ENCODE assay signal across 8 cellular contexts in genomic region chr3:68893600-68894239, GRCh38. TPM values are rescaled to one million over a fixed set of nuclear protein-coding genes. Genes with fewer than 3 reads are reported as not detected.
DNase-seq lines count a peak whose midpoint lies in the region; ATAC-seq and TF ChIP-seq lines count a peak whose summit lies in the region.

No MANE protein-coding gene starts in this region.

- DNase-seq in EL = peak; percentile 39
- DNase-seq in Kasumi-1 (lab: John Stamatoyannopoulos, UW) = peak; percentile 37 to 61
- peak; percentile 29 for DNase-seq in astrocyte of the cerebellum (ENCODE audit: low read depth)
- no peak for DNase-seq in left lung
- DNase-seq in activated CD4-positive, CD25-positive, alpha-beta regulatory T cell (lab: John Stamatoyannopoulos, UW) = no peak

- H3K27ac ChIP-seq in left lung = no peak overlapping the region

- no peaks in the 10 kb centered on the region for H3K9me3 ChIP-seq in left lung

- no peaks in the 10 kb centered on the region for H3K27me3 ChIP-seq in left lung

- in situ Hi-C loops in astrocyte of the cerebellum (cut with HindIII; ENCODE audit: low sequenced_read_pairs) = no loop called here

- no peaks in the 10 kb centered on the region for H3K4me1 ChIP-seq in left lung

- ATAC-seq in left lung (peak; percentile 61), HG03095 (IDR thresholded peaks at IDR 0.05; ENCODE audit: unreplicated experiment) (no peak), GM18520 (IDR thresholded peaks at IDR 0.05; ENCODE audit: unreplicated experiment) (no peak), GM21447 (IDR thresholded peaks at IDR 0.05; ENCODE audit: unreplicated experiment) (no peak)

- intact Hi-C loops in left lung (cut with DNase I) = no loop called here

- H3K4me3 ChIP-seq in astrocyte of the cerebellum (ENCODE audit: low read depth, low read length) = no peak overlapping the region
- no peak overlapping the region for H3K4me3 ChIP-seq in left lung

- no peaks in the 10 kb centered on the region for H3K36me3 ChIP-seq in left lung

- no peak for TF ChIP-seq CTCF in astrocyte of the cerebellum (IDR thresholded peaks at IDR 0.05; ENCODE audit: low read depth, low read length, missing control alignments)
- peak; percentile 35 to 37 for TF ChIP-seq CTCF in left lung (IDR thresholded peaks at IDR 0.05)

RNA-seq across cellular contexts. Expression of gene TAFA4, which starts 38.6 kb away (rescaled TPM):
- not detected for total RNA-seq in left lung

Comparison
In these comparisons a context has a peak if more than half of its experiments do, and no peak if none do; other contexts are left out.
1. DNase-seq: peak in EL (single experiment), Kasumi-1 (2 of 2) and astrocyte of the cerebellum (single experiment); none in left lung (0 of 2) and activated CD4-positive, CD25-positive, alpha-beta regulatory T cell (0 of 4).